ENCODE assay signal across 11 cellular contexts in genomic region chr1:224185208-224185607, GRCh38. TPM values are rescaled to one million over a fixed set of nuclear protein-coding genes. Genes with fewer than 3 reads are reported as not detected.
DNase-seq lines count a peak whose midpoint lies in the region; ATAC-seq, FAIRE-seq and TF ChIP-seq lines count a peak whose summit lies in the region.
"Had no signal": no experiment of that assay in that cellular context is flagged by ENCODE, and none has a peak within 500 bp of the region (broad histone marks: within the 10 kb centered on the region; RNA-seq: fewer than 3 reads in every experiment).

No MANE protein-coding gene starts in this region.

- H4K20me1 ChIP-seq in K562 (replicated peaks; ENCODE audit: control insufficient read depth, insufficient read depth, low read length) (0 out of 2 replicates have a peak, but pooled peaks cover 3% of the 10 kb centered on the region), osteoblast (ENCODE audit: insufficient read depth, low read length) (peaks cover 44% of the 10 kb centered on the region)

- H3K4me1 ChIP-seq in K562 (replicated peaks in 1 of 2; ENCODE audit: control insufficient read depth in 2 of 2, insufficient read depth in 2 of 2, low read length in 2 of 2) (peaks cover 14 to 31% of the 10 kb centered on the region in 2 experiments; a peak in 4 of 5 replicates), osteoblast (ENCODE audit: insufficient read depth, low read length) (peaks cover 18% of the 10 kb centered on the region)

- no peaks in the 10 kb centered on the region for H3K9me1 ChIP-seq in K562 (ENCODE audit: control insufficient read depth, insufficient read depth, low read length)

- peak overlapping the region; percentile 84 for H3K27ac Mint-ChIP-seq in T-helper 1 cell treated with Interleukin-12 subunit alpha and Interleukin-12 subunit beta and Interleukin-4 antibody, amounts not matched to agents 30 μg/mL and 1 μg/mL, for 36 hours
- H3K27ac Mint-ChIP-seq in IgD-negative memory B cell, result peak overlapping the region; percentile 73 to 95 (median 95)

- TF ChIP-seq CTCF in K562 (IDR thresholded peaks at IDR 0.05 in 2 of 3, conservative IDR thresholded peaks at IDR 0.05 in 1 of 3; ENCODE audit: insufficient read depth in 2 of 3, low read depth in 1 of 3, low read length in 3 of 3) (no peak), osteoblast (IDR thresholded peaks at IDR 0.05; ENCODE audit: extremely low read depth, low read depth, low read length) (no peak)

- no peak for TF ChIP-seq EP300 in K562 (IDR thresholded peaks at IDR 0.05; ENCODE audit: low read length)

- H2AFZ ChIP-seq in K562 (ENCODE audit: low read depth, low read length), result no peak overlapping the region
- H2AFZ ChIP-seq in osteoblast (ENCODE audit: low read length), result no peak overlapping the region

- H3K4me3 Mint-ChIP-seq in T-helper 1 cell treated with Interleukin-12 subunit alpha and Interleukin-12 subunit beta and Interleukin-4 antibody, amounts not matched to agents 30 μg/mL and 1 μg/mL, for 36 hours, result peak overlapping the region; percentile 89
- H3K4me3 Mint-ChIP-seq in IgD-negative memory B cell, result peak overlapping the region; percentile 89 to 97 (median 93)

- CTCF ChIA-PET in K562 (lab: Yijun Ruan, JAX; ENCODE audit: low intra/inter-chr PET ratio), result no interaction called here

- peak overlapping the region; percentile 79 for H3K4me2 ChIP-seq in K562 (ENCODE audit: insufficient read depth, low read length)
- H3K4me2 ChIP-seq in osteoblast (ENCODE audit: insufficient read depth, low read length), result peak overlapping the region; percentile 97

- no TSS peak for BruUV-seq in K562 (replicated peaks; lab: Mats Ljungman, UMichigan)

- no peak for TF ChIP-seq RAD21 in K562 (CRISPR knock-in tag; conservative IDR thresholded peaks at IDR 0.05 in 1 of 2, IDR thresholded peaks at IDR 0.05 in 1 of 2)

- intact Hi-C loops in K562 (cut with micrococcal nuclease), result no loop called here

- DNase-seq in T-helper 1 cell (no peak), K562 (ENCODE audit: extremely low read depth in 1 of 4, low spot score in 3 of 4) (no peak), osteoblast (ENCODE audit: insufficient read length, low spot score, missing footprints) (peak; percentile 19), NCI-H2029 (lab: John Stamatoyannopoulos, UW) (no peak)
- DNase-seq: NCI-H187, SHP77 had no signal

- H3K36me3 Mint-ChIP-seq in T-helper 1 cell treated with Interleukin-12 subunit alpha and Interleukin-12 subunit beta and Interleukin-4 antibody, amounts not matched to agents 30 μg/mL and 1 μg/mL, for 36 hours (ENCODE audit: low read depth), result peaks cover 36% of the 10 kb centered on the region
- peaks cover 6% of the 10 kb centered on the region for H3K36me3 Mint-ChIP-seq in IgD-negative memory B cell

- H3K9me3 ChIP-seq in K562 (replicated peaks; ENCODE audit: control insufficient read depth, insufficient read depth, low read depth, low read length) (no peaks in the 10 kb centered on the region; the same call in 1 of the 2 replicates), osteoblast (ENCODE audit: low read depth, low read length) (no peaks in the 10 kb centered on the region)

- TF ChIP-seq POLR2A in K562 (conservative IDR thresholded peaks at IDR 0.05), result no peak

- peak overlapping the region; percentile 82; the same call in 1 of the 2 replicates for H3K4me3 ChIP-seq in K562
- H3K4me3 ChIP-seq in osteoblast (ENCODE audit: insufficient read depth, low read length), result peak overlapping the region; percentile 13

- H3K27ac ChIP-seq in K562 (ENCODE audit: extremely low read depth, low read depth, low read length), result no peak overlapping the region; the same call in 2 of the 3 replicates
- no peak overlapping the region for H3K27ac ChIP-seq in osteoblast (ENCODE audit: low read depth, low read length)

- peaks cover 39% of the 10 kb centered on the region for H3K36me3 ChIP-seq in K562 (ENCODE audit: control insufficient read depth, insufficient read depth, low read length)
- peaks cover 27% of the 10 kb centered on the region for H3K36me3 ChIP-seq in osteoblast (ENCODE audit: insufficient read depth, low read length)

- H3K79me2 ChIP-seq in K562 (ENCODE audit: control insufficient read depth, insufficient read depth, low read length), result peaks cover 70% of the 10 kb centered on the region
- H3K79me2 ChIP-seq in osteoblast (ENCODE audit: insufficient read depth, low read length), result peaks cover 67% of the 10 kb centered on the region

- ATAC-seq in K562 (no peak), GM18873 (IDR thresholded peaks at IDR 0.05; ENCODE audit: low FRiP score, unreplicated experiment) (no peak), GM19397 (IDR thresholded peaks at IDR 0.05; ENCODE audit: unreplicated experiment) (no peak)

- peaks cover 59% of the 10 kb centered on the region for H3K4me1 Mint-ChIP-seq in T-helper 1 cell treated with Interleukin-12 subunit alpha and Interleukin-12 subunit beta and Interleukin-4 antibody, amounts not matched to agents 30 μg/mL and 1 μg/mL, for 36 hours (ENCODE audit: low read depth)
- peaks cover 32 to 43% (median 34%) of the 10 kb centered on the region in 3 donors for H3K4me1 Mint-ChIP-seq in IgD-negative memory B cell

- H3K9ac ChIP-seq in K562 (ENCODE audit: insufficient read depth in 1 of 2, low read depth in 2 of 2, low read length in 2 of 2), result peak overlapping the region; percentile 62 to 91

- no peaks in the 10 kb centered on the region for H3K9me3 Mint-ChIP-seq in T-helper 1 cell treated with Interleukin-12 subunit alpha and Interleukin-12 subunit beta and Interleukin-4 antibody, amounts not matched to agents 30 μg/mL and 1 μg/mL, for 36 hours
- peaks cover 0 to 1% (median 0%) of the 10 kb centered on the region in 3 donors for H3K9me3 Mint-ChIP-seq in IgD-negative memory B cell

- no peak for FAIRE-seq in K562 (lab: Jason Lieb, UNC)
- FAIRE-seq: A204.1 had no signal

- POLR2A ChIA-PET in K562 (lab: Yijun Ruan, JAX), result interaction anchor here (0.7 to 2.9 kb wide), 4 partner anchors 12 to 63 kb away, joined by 3 to 10 read pairs (median 6); no protein-coding TSS in a partner anchor

- in situ Hi-C loops in K562 (cut with MboI), result no loop called here

- H3K27me3 Mint-ChIP-seq in T-helper 1 cell treated with Interleukin-12 subunit alpha and Interleukin-12 subunit beta and Interleukin-4 antibody, amounts not matched to agents 30 μg/mL and 1 μg/mL, for 36 hours (ENCODE audit: low read depth), result peaks cover 5% of the 10 kb centered on the region
- no peaks in the 10 kb centered on the region for H3K27me3 Mint-ChIP-seq in IgD-negative memory B cell

- 84% methylated on average over 8 of the region's 8 CpGs for WGBS in K562 (ENCODE audit: insufficient coverage, low coverage, missing lambda C conversion rate)

- H3K27me3 ChIP-seq in K562 (ENCODE audit: control insufficient read depth in 2 of 2, insufficient read depth in 2 of 2, low read length in 2 of 2) (no peaks in the 10 kb centered on the region), osteoblast (ENCODE audit: insufficient read depth, low read length) (no peaks in the 10 kb centered on the region)

TF ChIP-seq in K562, 482 proteins besides CTCF, POLR2A, EP300 and RAD21:
- 0 out of 2 replicates have a peak, but pooled peaks have one; percentile 48 for TF ChIP-seq ETS1 (conservative IDR thresholded peaks at IDR 0.05; ENCODE audit: control insufficient read depth, low read depth, low read length)
- TF ChIP-seq SREBF2 (CRISPR knock-in tag; IDR thresholded peaks at IDR 0.05), result no peak

RNA-seq across cellular contexts. Expression of gene DEGS1, which starts 2.2 kb away (rescaled TPM):
- 114 TPM for polyA plus RNA-seq in IgD-negative memory B cell
- 73.6 and 117 TPM in 2 replicates for total RNA-seq in K562 (2011; cell fraction: chromatin; rRNA removed; ENCODE audit: low replicate concordance)
- 48.4 and 49.3 TPM in 2 replicates for total RNA-seq in K562 (2011; cell fraction: nucleolus; rRNA removed)
- total RNA-seq in K562 (2011; cell fraction: nucleoplasm; rRNA removed), result 95.9 and 98.1 TPM in 2 replicates
- 26.5 and 38.1 TPM in 2 replicates for total RNA-seq in K562 (2014; rRNA removed)
- 44.0 and 47.2 TPM in 2 replicates for total RNA-seq in K562 (2014; rRNA removed; fragmentation: Illumina TruSeq; extraction: Trizol)
- total RNA-seq in K562 (2015; rRNA removed; fragmentation: Illumina TruSeq; extraction: Trizol), result 37.6 and 38.8 TPM in 2 replicates
- total RNA-seq in K562 (2021), result 37.2 and 39.3 TPM in 2 replicates
- 57.4 and 95.0 TPM in 2 replicates for polyA plus RNA-seq in K562 (2011; rRNA removed)
- 31.6 and 94.3 TPM in 2 replicates for polyA plus RNA-seq in K562 (2011; cell fraction: cytosol; rRNA removed)
- 11.6 and 17.6 TPM in 2 replicates for polyA plus RNA-seq in K562 (2011; cell fraction: nucleus; rRNA removed)
- 29.1 and 38.0 TPM in 2 replicates for polyA plus RNA-seq in K562 (2012)
- 56.2 and 70.1 TPM in 2 replicates for polyA plus RNA-seq in K562 (2014; fragmentation: Illumina TruSeq; extraction: Trizol)
- 10 to 100 TPM; 12.3 to 20.4 TPM for polyA plus RNA-seq in K562 (2014; fragmentation: Nextera tagmentation; extraction: Ambion mirVana)
- polyA plus RNA-seq in K562 (2014; rRNA removed), result 40.2 and 52.1 TPM in 2 replicates
- polyA minus RNA-seq in K562 (2011; rRNA and poly(A)+ RNA removed), result 34.0 and 34.5 TPM in 2 replicates
- polyA minus RNA-seq in K562 (2011; cell fraction: cytosol; rRNA and poly(A)+ RNA removed), result 12.3 and 15.7 TPM in 2 replicates
- polyA minus RNA-seq in K562 (2011; cell fraction: nucleus; rRNA and poly(A)+ RNA removed), result 7.4 and 13.0 TPM in 2 replicates
- 85.0 and 87.2 TPM in 2 replicates for total RNA-seq in osteoblast
